8 cellular contexts compared by ENCODE assay signal in genomic region chr1:24502168-24503002, GRCh38. TPM values are rescaled to one million over a fixed set of nuclear protein-coding genes. Genes with fewer than 3 reads are reported as not detected.
DNase-seq lines count a peak whose midpoint lies in the region; ATAC-seq and TF ChIP-seq lines count a peak whose summit lies in the region.

Gene RCAN3 (plus strand): TSS chr1:24502836. CDS start chr1:24514373, 11,537 bp downstream.

- peak within 1 kb of the TSS; percentile 82 to 99 (median 96) for H3K4me3 Mint-ChIP-seq in naive B cell

- ATAC-seq in naive B cell (ENCODE audit: low read depth in 2 of 2): peak; percentile 79 to 81

- H3K79me2 ChIP-seq in fibroblast of lung (ENCODE audit: control insufficient read depth, insufficient read depth, low read length): no peaks in the 10 kb centered on the region

- peak within 1 kb of the TSS; percentile 81 for H2AFZ ChIP-seq in fibroblast of lung (ENCODE audit: low read length)

- peak within 1 kb of the TSS; percentile 73 to 80 (median 76) for H3K4me3 ChIP-seq in fibroblast of lung (replicated peaks in 1 of 4; ENCODE audit: control extremely low read depth in 1 of 4, insufficient read depth in 1 of 4, low read depth in 3 of 4, low read length in 4 of 4)

- peaks cover 33 to 63% (median 62%) of the 10 kb centered on the region in 3 donors for H3K4me1 Mint-ChIP-seq in naive B cell

- no peaks in the 10 kb centered on the region for H3K9me3 Mint-ChIP-seq in naive B cell

- no peaks in the 10 kb centered on the region for H4K20me1 ChIP-seq in fibroblast of lung (ENCODE audit: control insufficient read depth, extremely low read depth, insufficient read depth, low read length)

- no peaks in the 10 kb centered on the region for H3K36me3 Mint-ChIP-seq in naive B cell

- H3K36me3 ChIP-seq in fibroblast of lung (ENCODE audit: control insufficient read depth, insufficient read depth, low read length): no peaks in the 10 kb centered on the region

- no peaks in the 10 kb centered on the region for H3K9me3 ChIP-seq in fibroblast of lung (ENCODE audit: control insufficient read depth, insufficient read depth, low read depth, low read length)

- H3K27ac ChIP-seq in fibroblast of lung (ENCODE audit: insufficient read depth, low read length): peak within 1 kb of the TSS; percentile 52

- peaks cover 2% of the 10 kb centered on the region for H3K4me1 ChIP-seq in fibroblast of lung (ENCODE audit: control insufficient read depth, extremely low read depth, insufficient read depth, low read length)

- peak; percentile 81 for DNase-seq in ACHN
- DNase-seq in GM19240 (ENCODE audit: insufficient read length, low spot score): peak; percentile 76
- DNase-seq in LoVo (ENCODE audit: low spot score): peak; percentile 92
- peak; percentile 92 for DNase-seq in RPMI7951 (ENCODE audit: low read depth)
- peak; percentile 68 to 87 for DNase-seq in activated T-helper 1 cell treated with anti-CD3 and anti-CD28 coated beads, Interleukin-2, amount 50 U/mL, for 16 hours (ENCODE audit: low read depth in 1 of 2, low spot score in 1 of 2)
- peak; percentile 70 to 83 for DNase-seq in fibroblast of lung (ENCODE audit: low read depth in 2 of 2)
- peak; percentile 88 for DNase-seq in naive B cell
- peak; percentile 82 to 90 for DNase-seq in stimulated activated CD8-positive, alpha-beta memory T cell treated with anti-CD3 and anti-CD28 coated beads, Interleukin-7, amount 100 ng/mL, for 48 hours (ENCODE audit: extremely low read depth in 1 of 2, low read depth in 1 of 2)

- H3K27me3 Mint-ChIP-seq in naive B cell: no peaks in the 10 kb centered on the region

- peak within 1 kb of the TSS; percentile 91 to 98 (median 95) for H3K27ac Mint-ChIP-seq in naive B cell

- H3K27me3 ChIP-seq in fibroblast of lung (ENCODE audit: control insufficient read depth, insufficient read depth, low read length): no peaks in the 10 kb centered on the region

- peak within 1 kb of the TSS; percentile 69 for H3K9ac ChIP-seq in fibroblast of lung (ENCODE audit: insufficient read depth, low read length)

- TF ChIP-seq CTCF in fibroblast of lung (conservative IDR thresholded peaks at IDR 0.05 in 1 of 2, IDR thresholded peaks at IDR 0.05 in 1 of 2; ENCODE audit: low read depth in 1 of 2, low read length in 2 of 2): no peak

- peak within 1 kb of the TSS; percentile 93 for H3K4me2 ChIP-seq in fibroblast of lung (ENCODE audit: extremely low read depth, insufficient read depth, low read length)

- in situ Hi-C loops in ACHN (cut with HindIII; ENCODE audit: low pct_ligation_motif_present, low pct_unique_long_range_greater_than_20kb, low sequenced_read_pairs): no loop called here

RNA-seq across cellular contexts. Expression of gene RCAN3, which starts in this region (rescaled TPM):
- 19.2 and 19.6 TPM in 2 replicates for total RNA-seq in RPMI7951 (2014; rRNA removed; shearing (Covaris generic))
- 2.3 and 5.0 TPM in 2 replicates for total RNA-seq in fibroblast of lung
- polyA plus RNA-seq in fibroblast of lung: 12.9 and 17.3 TPM in 2 replicates
- polyA plus RNA-seq in fibroblast of lung (2012): 5.9 and 9.2 TPM in 2 replicates
- polyA minus RNA-seq in fibroblast of lung (ENCODE audit: low replicate concordance): 4.0 and 13.0 TPM in 2 replicates
- polyA plus RNA-seq in naive B cell (ENCODE audit: low read depth in 6 of 6): 10 to 100 TPM; 25.2 to 38.3 (median 32.0) TPM

Comparison
In these comparisons a context has a peak if more than half of its experiments do, and no peak if none do; other contexts are left out.
1. Peak in every context shown above with its lines: DNase-seq, ATAC-seq, H3K4me3 ChIP-seq and H3K27ac ChIP-seq.